ENCODE assay signal across 8 cellular contexts in genomic region chr1:151130837-151131586, GRCh38. TPM values are rescaled to one million over a fixed set of nuclear protein-coding genes. Genes with fewer than 3 reads are reported as not detected.
DNase-seq lines count a peak whose midpoint lies in the region; ATAC-seq and TF ChIP-seq lines count a peak whose summit lies in the region.

No MANE protein-coding gene starts in this region.

- peaks cover 8% of the 10 kb centered on the region for H3K27me3 ChIP-seq in colonic mucosa

- no peaks in the 10 kb centered on the region for H3K36me3 ChIP-seq in colonic mucosa

- no peaks in the 10 kb centered on the region for H3K4me1 ChIP-seq in colonic mucosa

- intact Hi-C loops in Calu3 (cut with micrococcal nuclease; ENCODE audit: unreplicated experiment) (no loop called here), colonic mucosa (cut with DNase I) (no loop called here)

- H3K9me3 ChIP-seq in colonic mucosa, result no peaks in the 10 kb centered on the region

- no peaks in the 10 kb centered on the region for H3K9me3 Mint-ChIP-seq in Calu3 (ENCODE audit: low read depth, unreplicated experiment)

- peaks cover 16% of the 10 kb centered on the region for H3K4me1 Mint-ChIP-seq in Calu3 (ENCODE audit: low read depth, unreplicated experiment)

- peaks cover 14% of the 10 kb centered on the region for H3K36me3 Mint-ChIP-seq in Calu3 (ENCODE audit: insufficient read depth, unreplicated experiment)

- H3K27ac Mint-ChIP-seq in Calu3 (ENCODE audit: unreplicated experiment), result no peak overlapping the region

- peak overlapping the region; percentile 73 for H3K4me3 Mint-ChIP-seq in Calu3 (ENCODE audit: low read depth, unreplicated experiment)

- H3K27ac ChIP-seq in colonic mucosa, result no peak overlapping the region

- peak; percentile 89 for ATAC-seq in HG02610 (IDR thresholded peaks at IDR 0.05; ENCODE audit: unreplicated experiment)
- peak; percentile 78 for ATAC-seq in left lobe of liver

- peak overlapping the region; percentile 27 for H3K4me3 ChIP-seq in colonic mucosa

- TF ChIP-seq CTCF in Calu3 (IDR thresholded peaks at IDR 0.05; ENCODE audit: unreplicated experiment) (no peak), colonic mucosa (IDR thresholded peaks at IDR 0.05) (no peak)

- DNase-seq in Calu3 (peak; percentile 58), colonic mucosa (peak; percentile 86), left lobe of liver (ENCODE audit: low spot score) (peak; percentile 76), epidermal melanocyte (ENCODE audit: insufficient read length, low spot score) (no peak), NCI-H1694 (lab: John Stamatoyannopoulos, UW) (no peak)
- DNase-seq in activated CD4-positive, alpha-beta T cell treated with anti-CD3 and anti-CD28 coated beads for 4 hours, result peak; percentile 78 to 83
- peak; percentile 45 to 78 (median 63) for DNase-seq in stimulated activated CD4-positive, alpha-beta T cell treated with anti-CD3 and anti-CD28 coated beads, Interleukin-1b, Interleukin-23, amount 100 ng/mL, for 24 hours (ENCODE audit: low read depth in 4 of 4, low spot score in 1 of 4)

- no TSS peak for BruUV-seq in Calu3 (replicated peaks; lab: Mats Ljungman, UMichigan)

- CTCF ChIA-PET in Calu3 (lab: Charles Lee), result interaction anchor here (0.6 to 1.3 kb wide), 3 partner anchors 31 to 113 kb away, joined by 3 to 4 read pairs (median 4); partner anchors contain the start of gene GABPB2

- H3K27me3 Mint-ChIP-seq in Calu3 (ENCODE audit: unreplicated experiment), result peaks cover 55% of the 10 kb centered on the region

- H3K9ac ChIP-seq in colonic mucosa (ENCODE audit: low read depth in 2 of 2, low read length in 2 of 2), result peak overlapping the region in 1 of 2 donors; percentile 51

RNA-seq across cellular contexts. Expression of gene SEMA6C, which starts 15.4 kb away (rescaled TPM):
- total RNA-seq in Calu3 (2022) (2.2 and 2.5 TPM in 2 replicates), colonic mucosa (1 to 10 TPM; 1.6 to 3.2 TPM), left lobe of liver (6.4 TPM)

RNA-seq across cellular contexts. Expression of gene TNFAIP8L2, which starts 25.4 kb away (rescaled TPM):
- total RNA-seq in Calu3 (2022), result not detected in 2 replicates
- 1 to 10 TPM in 1 of 2 donors, under 1 TPM in 1; 0.72 to 1.2 TPM for total RNA-seq in colonic mucosa
- 0.96 TPM for total RNA-seq in left lobe of liver

RNA-seq across cellular contexts. Expression of gene LYSMD1, which starts 34.7 kb away (rescaled TPM):
- 7.6 and 9.7 TPM in 2 replicates for total RNA-seq in Calu3 (2022)
- 1 to 10 TPM; 6.8 to 7.2 TPM for total RNA-seq in colonic mucosa
- total RNA-seq in left lobe of liver, result 3.9 TPM

RNA-seq across cellular contexts. Expression of gene SCNM1, which starts 34.9 kb away (rescaled TPM):
- total RNA-seq in Calu3 (2022) (47.3 and 49.8 TPM in 2 replicates), colonic mucosa (10 to 100 TPM; 22.7 to 31.8 TPM), left lobe of liver (9.4 TPM)

RNA-seq across cellular contexts. Expression of gene TMOD4, which starts 44.8 kb away (rescaled TPM):
- total RNA-seq in Calu3 (2022), result 1.6 and 2.1 TPM in 2 replicates
- under 1 TPM in 1 of 2 donors, not detected in 1; 0.67 TPM for total RNA-seq in colonic mucosa
- 0.33 TPM for total RNA-seq in left lobe of liver

Comparison
In these comparisons a context has a peak if more than half of its experiments do, and no peak if none do; other contexts are left out.
1. DNase-seq: peak in Calu3 (single experiment), activated CD4-positive, alpha-beta T cell treated with anti-CD3 and anti-CD28 coated beads for 4 hours (2 of 2), colonic mucosa (single experiment), left lobe of liver (single experiment) and stimulated activated CD4-positive, alpha-beta T cell treated with anti-CD3 and anti-CD28 coated beads, Interleukin-1b, Interleukin-23, amount 100 ng/mL, for 24 hours (4 of 4); none in epidermal melanocyte (single experiment) and NCI-H1694 (single experiment).